In genomic region chr7:30272126-30272525, GRCh38 we compare ENCODE assay signal across 7 cellular contexts.
"Had no signal": no experiment of that assay in that cellular context is flagged by ENCODE, and none has a peak within 500 bp of the region (broad histone marks: within the 10 kb centered on the region; RNA-seq: fewer than 3 reads in every experiment).

No MANE protein-coding gene starts in this region.

- FAIRE-seq: H1, H54, HTR-8/SVneo had no signal

- H3K4me3 Mint-ChIP-seq: GM23338, H9 had no signal

- H3K27ac Mint-ChIP-seq: GM23338, H9 had no signal

- H2AFZ ChIP-seq: GM23338 had no signal

- H3K4me3 ChIP-seq: GM23338 had no signal

- ATAC-seq: GM23338 had no signal

- H3K4me2 ChIP-seq: GM23338 had no signal

- H3K9me3 Mint-ChIP-seq: GM23338, H9 had no signal

- DNase-seq: H9, HCEC 1CT, IMR-90 had no signal
